In genomic region chr7:93004906-93005305, GRCh38 we compare ENCODE assay signal across 36 cellular contexts.
"Had no signal": no experiment of that assay in that cellular context is flagged by ENCODE, and none has a peak within 500 bp of the region (broad histone marks: within the 10 kb centered on the region; RNA-seq: fewer than 3 reads in every experiment).

No MANE protein-coding gene starts in this region.

- H3K4me3 Mint-ChIP-seq: activated CD4-positive, alpha-beta memory T cell treated with anti-CD3 and anti-CD28 coated beads for 36 hours; activated CD4-positive, alpha-beta T cell treated with anti-CD3 and anti-CD28 coated beads, Interleukin-2, amount 10 ng/mL, durations not matched to agents 24 days and 14 days; activated CD8-positive, alpha-beta T cell treated with anti-CD3 and anti-CD28 coated beads for 36 hours; activated naive CD4-positive, alpha-beta T cell treated with anti-CD3 and anti-CD28 coated beads for 36 hours; activated naive CD8-positive, alpha-beta T cell treated with anti-CD3 and anti-CD28 coated beads for 36 hours; activated T-cell treated with anti-CD3 and anti-CD28 coated beads, Interleukin-2, amount 50 U/mL, for 4 hours; activated T-cell treated with anti-CD3 and anti-CD28 coated beads, Interleukin-2, amount 50 U/mL, for 72 hours; activated T-helper 1 cell treated with anti-CD3 and anti-CD28 coated beads, Interleukin-12 subunit alpha, Interleukin-12 subunit beta, Interleukin-2, Interleukin-4 antibody, amounts not matched to agents 30 ng/mL and 10 ng/mL and 1 ng/mL, durations not matched to agents 14 hours and 24 hours and 36 hours; activated T-helper 17 cell treated with anti-CD3 and anti-CD28 coated beads, Interleukin-2, amount 50 U/mL, for 72 hours; T-helper 1 cell treated with Interleukin-12 subunit alpha and Interleukin-12 subunit beta and Interleukin-4 antibody, amounts not matched to agents 30 μg/mL and 1 μg/mL, for 36 hours; T-helper 2 cell treated with Interferon-gamma antibody and Interleukin-4, amounts not matched to agents 5 μg/mL and 100 μg/mL, for 36 hours; WTC11 had no signal

- H3K36me3 ChIP-seq: adrenal gland, brain microvascular endothelial cell, breast epithelium, WERI-Rb-1 had no signal

- H3K9me3 Mint-ChIP-seq: activated CD4-positive, alpha-beta memory T cell treated with anti-CD3 and anti-CD28 coated beads for 36 hours; activated CD8-positive, alpha-beta T cell treated with anti-CD3 and anti-CD28 coated beads for 36 hours; activated naive CD4-positive, alpha-beta T cell treated with anti-CD3 and anti-CD28 coated beads for 36 hours; activated naive CD4-positive, alpha-beta T cell treated with anti-CD3 and anti-CD28 coated beads, Interleukin-2, amount 50 U/mL, for 72 hours; activated naive CD8-positive, alpha-beta T cell treated with anti-CD3 and anti-CD28 coated beads for 36 hours; activated T-cell treated with anti-CD3 and anti-CD28 coated beads, Interleukin-2, amount 50 U/mL, for 4 hours; activated T-helper 17 cell treated with anti-CD3 and anti-CD28 coated beads, Interleukin-2, amount 50 U/mL, for 72 hours; T-helper 1 cell treated with Interleukin-12 subunit alpha and Interleukin-12 subunit beta and Interleukin-4 antibody, amounts not matched to agents 30 μg/mL and 1 μg/mL, for 36 hours; WTC11 had no signal

- FAIRE-seq: astrocyte had no signal

- H3K36me3 Mint-ChIP-seq: activated CD4-positive, alpha-beta memory T cell treated with anti-CD3 and anti-CD28 coated beads for 36 hours; activated naive CD4-positive, alpha-beta T cell treated with anti-CD3 and anti-CD28 coated beads, Interleukin-2, amount 50 U/mL, for 72 hours; activated naive CD8-positive, alpha-beta T cell treated with anti-CD3 and anti-CD28 coated beads for 36 hours; WTC11 had no signal

- H3K9me3 ChIP-seq: adrenal gland, body of pancreas, breast epithelium had no signal

- H3K4me1 ChIP-seq: adrenal gland, body of pancreas, breast epithelium had no signal

- H3K4me1 Mint-ChIP-seq: activated CD4-positive, alpha-beta T cell treated with anti-CD3 and anti-CD28 coated beads, Interleukin-2, amount 10 ng/mL, durations not matched to agents 24 days and 14 days; activated naive CD8-positive, alpha-beta T cell treated with anti-CD3 and anti-CD28 coated beads for 36 hours; activated T-helper 17 cell treated with anti-CD3 and anti-CD28 coated beads, Interleukin-2, amount 50 U/mL, for 72 hours; WTC11 had no signal

- H3K27me3 ChIP-seq: adrenal gland, body of pancreas, brain microvascular endothelial cell had no signal

- H3K4me3 ChIP-seq: adrenal gland, body of pancreas, breast epithelium had no signal

- DNase-seq: activated CD4-positive, alpha-beta memory T cell treated with anti-CD3 and anti-CD28 coated beads for 36 hours; activated CD4-positive, alpha-beta T cell treated with anti-CD3 and anti-CD28 coated beads for 4 hours; activated CD4-positive, alpha-beta T cell treated with anti-CD3 and anti-CD28 coated beads, Interleukin-2, amount 10 ng/mL, durations not matched to agents 24 days and 14 days; activated CD4-positive, alpha-beta T cell treated with anti-CD3 and anti-CD28 coated beads, Interleukin-2, amount 50 U/mL, for 1 hour; activated CD4-positive, alpha-beta T cell treated with anti-CD3 and anti-CD28 coated beads, Interleukin-2, amount 50 U/mL, for 4 hours; activated CD4-positive, CD25-positive, alpha-beta regulatory T cell; activated CD8-positive, alpha-beta memory T cell treated with anti-CD3 and anti-CD28 coated beads, Interleukin-2, amount 50 U/mL, for 4 hours; activated CD8-positive, alpha-beta T cell treated with anti-CD3 and anti-CD28 coated beads for 36 hours; activated effector memory CD4-positive, alpha-beta T cell treated with anti-CD3 and anti-CD28 coated beads, Interleukin-2, amount 50 U/mL, for 16 hours; activated gamma-delta T cell treated with Interleukin-2 at 50 U/mL for 16 hours; activated naive CD4-positive, alpha-beta T cell; activated naive CD4-positive, alpha-beta T cell treated with anti-CD3 and anti-CD28 coated beads for 36 hours; activated naive CD4-positive, alpha-beta T cell treated with anti-CD3 and anti-CD28 coated beads, Interleukin-2, amount 50 U/mL, for 16 hours; activated naive CD8-positive, alpha-beta T cell treated with anti-CD3 and anti-CD28 coated beads for 36 hours; activated T-cell treated with anti-CD3 and anti-CD28 coated beads for 4 hours; activated T-cell treated with anti-CD3 and anti-CD28 coated beads, Interleukin-2, amount 50 U/mL, for 1 hour; activated T-cell treated with anti-CD3 and anti-CD28 coated beads, Interleukin-2, amount 50 U/mL, for 4 hours; activated T-cell treated with anti-CD3 and anti-CD28 coated beads, Interleukin-2, amount 50 U/mL, for 72 hours; adrenal gland; amniotic stem cell; aorta; body of pancreas; brain microvascular endothelial cell; central memory CD4-positive, alpha-beta T cell; T-helper 1 cell; T-helper 2 cell; T-helper 9 cell; WERI-Rb-1 had no signal

- H3K27ac ChIP-seq: adrenal gland, body of pancreas, brain microvascular endothelial cell, breast epithelium, WERI-Rb-1 had no signal

- H3K27ac Mint-ChIP-seq: activated CD4-positive, alpha-beta memory T cell treated with anti-CD3 and anti-CD28 coated beads for 36 hours; activated CD4-positive, alpha-beta T cell treated with anti-CD3 and anti-CD28 coated beads, Interleukin-2, amount 10 ng/mL, durations not matched to agents 24 days and 14 days; activated CD8-positive, alpha-beta T cell treated with anti-CD3 and anti-CD28 coated beads for 36 hours; activated naive CD4-positive, alpha-beta T cell treated with anti-CD3 and anti-CD28 coated beads for 36 hours; activated naive CD4-positive, alpha-beta T cell treated with anti-CD3 and anti-CD28 coated beads, Interleukin-2, amount 50 U/mL, for 72 hours; activated naive CD8-positive, alpha-beta T cell treated with anti-CD3 and anti-CD28 coated beads for 36 hours; activated T-cell treated with anti-CD3 and anti-CD28 coated beads, Interleukin-2, amount 50 U/mL, for 72 hours; activated T-helper 1 cell treated with anti-CD3 and anti-CD28 coated beads, Interleukin-12 subunit alpha, Interleukin-12 subunit beta, Interleukin-2, Interleukin-4 antibody, amounts not matched to agents 30 ng/mL and 10 ng/mL and 1 ng/mL, durations not matched to agents 14 hours and 24 hours and 36 hours; activated T-helper 17 cell treated with anti-CD3 and anti-CD28 coated beads, Interleukin-2, amount 50 U/mL, for 72 hours; T-helper 1 cell treated with Interleukin-12 subunit alpha and Interleukin-12 subunit beta and Interleukin-4 antibody, amounts not matched to agents 30 μg/mL and 1 μg/mL, for 36 hours; T-helper 2 cell treated with Interferon-gamma antibody and Interleukin-4, amounts not matched to agents 5 μg/mL and 100 μg/mL, for 36 hours; WTC11 had no signal
